ENCODE assay signal across 8 cellular contexts in the genomic region with DNA sequence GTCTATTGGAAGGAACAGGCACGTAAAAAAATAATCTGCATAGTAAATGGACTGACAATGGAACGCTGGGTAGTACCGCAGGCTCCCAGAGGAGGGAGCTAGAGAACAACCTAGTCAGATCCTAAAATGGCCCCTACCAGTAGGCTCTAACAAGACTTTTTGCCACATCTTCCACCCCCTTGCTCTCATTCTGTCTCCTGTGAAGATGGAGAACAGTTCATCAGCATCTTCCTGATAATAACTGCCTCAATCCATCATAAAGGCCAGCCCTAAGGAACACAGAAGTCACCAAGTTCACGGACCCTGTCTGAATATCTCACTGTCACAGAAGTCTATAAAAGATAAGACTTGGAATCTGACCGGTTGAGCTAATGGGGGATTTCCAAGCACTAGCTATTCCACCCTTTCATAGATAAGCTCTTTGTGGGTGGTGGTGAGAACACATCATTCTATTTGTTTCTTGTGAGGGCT.
DNase-seq lines count a peak whose midpoint lies in the region; ATAC-seq and TF ChIP-seq lines count a peak whose summit lies in the region.

No MANE protein-coding gene starts in this region.

- no peak overlapping the region for H2BK5ac ChIP-seq in IMR-90 (ENCODE audit: low read depth, low read length, poor library complexity, severe bottlenecking)

- H3K4me1 ChIP-seq in IMR-90 (ENCODE audit: control insufficient read depth, insufficient read depth, low read length) (peaks cover 4% of the 10 kb centered on the region), Panc1 (ENCODE audit: control insufficient read depth, insufficient read depth, low read length) (no peaks in the 10 kb centered on the region), ovary (ENCODE audit: insufficient read depth) (no peaks in the 10 kb centered on the region)

- no TSS peak for BruUV-seq in IMR-90 (replicated peaks; lab: Mats Ljungman, UMichigan)
- no TSS peak for BruUV-seq in Panc1 (replicated peaks; lab: Mats Ljungman, UMichigan)

- no peak overlapping the region for H2BK20ac ChIP-seq in IMR-90 (ENCODE audit: low read depth, low read length)

- H2BK120ac ChIP-seq in IMR-90 (ENCODE audit: low read depth, low read length): no peak overlapping the region

- TF ChIP-seq CTCF in IMR-90 (conservative IDR thresholded peaks at IDR 0.05; ENCODE audit: low read depth, low read length): peak; percentile 72
- TF ChIP-seq CTCF in Panc1 (IDR thresholded peaks at IDR 0.05): peak; percentile 89
- TF ChIP-seq CTCF in fibroblast of villous mesenchyme (IDR thresholded peaks at IDR 0.05; ENCODE audit: insufficient read depth, low read depth, low read length): peak; percentile 93
- peak in 1 of 3 donors; percentile 24 for TF ChIP-seq CTCF in ovary (IDR thresholded peaks at IDR 0.05)
- peak; percentile 84 for TF ChIP-seq CTCF in type B pancreatic cell (conservative IDR thresholded peaks at IDR 0.05)

- H3K36me3 ChIP-seq in IMR-90 (ENCODE audit: control insufficient read depth, insufficient read depth, low read length): no peaks in the 10 kb centered on the region
- no peaks in the 10 kb centered on the region for H3K36me3 ChIP-seq in Panc1 (ENCODE audit: control insufficient read depth, insufficient read depth, low read length)
- H3K36me3 ChIP-seq in ovary: no peaks in the 10 kb centered on the region

- H3K18ac ChIP-seq in IMR-90 (ENCODE audit: low read depth, low read length): no peak overlapping the region; the same call in 1 of the 2 replicates

- no peak overlapping the region for H3K4me3 Mint-ChIP-seq in activated T-cell treated with anti-CD3 and anti-CD28 coated beads, Interleukin-2, amount 50 U/mL, for 24 hours
- H3K4me3 Mint-ChIP-seq in type B pancreatic cell: no peak overlapping the region

- H3K36me3 Mint-ChIP-seq in activated T-cell treated with anti-CD3 and anti-CD28 coated beads, Interleukin-2, amount 50 U/mL, for 24 hours (ENCODE audit: low read depth): no peaks in the 10 kb centered on the region
- H3K36me3 Mint-ChIP-seq in type B pancreatic cell: no peaks in the 10 kb centered on the region

- no peak overlapping the region for H2AK5ac ChIP-seq in IMR-90 (ENCODE audit: low read depth, low read length)

- H4K91ac ChIP-seq in IMR-90 (ENCODE audit: insufficient read depth, low read depth, low read length): no peak overlapping the region

- CTCF ChIA-PET in IMR-90 (lab: Yijun Ruan, JAX): interaction anchor here (0.5 to 2.7 kb wide), 7 partner anchors 8 to 1242 kb away, joined by 3 to 16 read pairs (median 3); no protein-coding TSS in a partner anchor
- CTCF ChIA-PET in Panc1 (lab: Charles Lee): interaction anchor here (0.7 to 2.0 kb wide), 3 partner anchors 10 to 480 kb away, joined by 5 to 10 read pairs (median 10); no protein-coding TSS in a partner anchor

- H3K4me3 ChIP-seq in IMR-90 (ENCODE audit: insufficient read depth, low read depth, low read length) (no peak overlapping the region; the same call in 1 of the 2 replicates), Panc1 (ENCODE audit: low read depth in 2 of 2, low read length in 2 of 2) (no peak overlapping the region), fibroblast of villous mesenchyme (ENCODE audit: low read depth, low read length) (no peak overlapping the region), ovary (no peak overlapping the region)

- no peak overlapping the region; the same call in 1 of the 2 replicates for H4K5ac ChIP-seq in IMR-90 (ENCODE audit: low read depth, low read length)

- no peaks in the 10 kb centered on the region; the same call in 1 of the 2 replicates for H3K9me1 ChIP-seq in IMR-90 (ENCODE audit: insufficient read depth, low read length)

- intact Hi-C loops in IMR-90 (cut with micrococcal nuclease) (loop anchor here (2.0 kb wide), 1 partner anchor 205 kb away; no protein-coding TSS in a partner anchor), Panc1 (cut with micrococcal nuclease; ENCODE audit: unreplicated experiment) (loop anchor here (5.0 to 10.0 kb wide), 3 partner anchors 133 to 268 kb away; no protein-coding TSS in a partner anchor), ovary (cut with DNase I) (loop anchor here in 3 of 4 donors (5.0 to 10.0 kb wide), 4 partner anchors 135 to 265 kb away; a partner anchor contains a TSS)

- H4K8ac ChIP-seq in IMR-90 (ENCODE audit: low read depth in 2 of 2, low read length in 2 of 2): no peak overlapping the region; a peak in 1 of 4 replicates

- TF ChIP-seq POLR2A in IMR-90 (IDR thresholded peaks at IDR 0.05; ENCODE audit: low read depth, low read length) (no peak), ovary (IDR thresholded peaks at IDR 0.05) (no peak)

- DNase-seq in COLO668 (lab: John Stamatoyannopoulos, UW; ENCODE audit: unreplicated experiment) (peak; percentile 62), IMR-90 (peak; percentile 69), Panc1 (ENCODE audit: low read depth, low spot score) (peak; percentile 76), fibroblast of villous mesenchyme (ENCODE audit: low read depth) (peak; percentile 74), ovary (peak; percentile 15 to 65 (median 39)), type B pancreatic cell (ENCODE audit: extremely low spot score, unreplicated experiment) (peak; percentile 74)
- DNase-seq in activated T-cell treated with anti-CD3 and anti-CD28 coated beads, Interleukin-2, amount 50 U/mL, for 24 hours: peak; percentile 78

- in situ Hi-C loops in IMR-90 (cut with MboI; ENCODE audit: low sequenced_read_pairs) (loop anchor here (5.0 to 10.0 kb wide), 2 partner anchors 123 to 265 kb away; no protein-coding TSS in a partner anchor), Panc1 (cut with HindIII; ENCODE audit: low pct_unique_long_range_greater_than_20kb, low sequenced_read_pairs) (no loop called here)

- no peaks in the 10 kb centered on the region for H4K20me1 ChIP-seq in IMR-90 (ENCODE audit: insufficient read depth, low read length)

- H3K4me1 Mint-ChIP-seq in activated T-cell treated with anti-CD3 and anti-CD28 coated beads, Interleukin-2, amount 50 U/mL, for 24 hours (ENCODE audit: low read depth): peaks cover 10% of the 10 kb centered on the region
- peaks cover 9% of the 10 kb centered on the region for H3K4me1 Mint-ChIP-seq in type B pancreatic cell (ENCODE audit: unreplicated experiment)

- no peak for TF ChIP-seq EP300 in ovary (IDR thresholded peaks at IDR 0.05)

- H3K27me3 ChIP-seq in IMR-90 (ENCODE audit: control insufficient read depth, insufficient read depth, low read length) (peaks cover 18% of the 10 kb centered on the region), Panc1 (ENCODE audit: control insufficient read depth, insufficient read depth, low read length) (peaks cover 21% of the 10 kb centered on the region), ovary (no peaks in the 10 kb centered on the region)

- peak overlapping the region; percentile 78; the same call in 1 of the 2 replicates for H3K4me2 ChIP-seq in IMR-90 (ENCODE audit: low read depth, low read length)

- no peak overlapping the region for H3K56ac ChIP-seq in IMR-90 (ENCODE audit: extremely low read depth, insufficient read depth, low read length)

- no peak overlapping the region for H2BK15ac ChIP-seq in IMR-90 (ENCODE audit: low read depth, low read length)

- no peaks in the 10 kb centered on the region for H3K79me1 ChIP-seq in IMR-90 (ENCODE audit: low read depth in 1 of 2, low read length in 2 of 2)

- no peak overlapping the region for H3K9ac ChIP-seq in IMR-90 (ENCODE audit: low read depth, low read length)

- no peak overlapping the region for H3K27ac Mint-ChIP-seq in activated T-cell treated with anti-CD3 and anti-CD28 coated beads, Interleukin-2, amount 50 U/mL, for 24 hours
- peak overlapping the region; percentile 41 for H3K27ac Mint-ChIP-seq in type B pancreatic cell

- POLR2A ChIA-PET in IMR-90 (lab: Charles Lee; ENCODE audit: unreplicated experiment) (no interaction called here), Panc1 (lab: Charles Lee) (no interaction called here)

- H3K9me3 ChIP-seq in IMR-90 (ENCODE audit: control insufficient read depth, insufficient read depth, low read length): no peaks in the 10 kb centered on the region
- H3K9me3 ChIP-seq in Panc1 (ENCODE audit: control insufficient read depth, insufficient read depth, low read depth, low read length): no peaks in the 10 kb centered on the region
- H3K9me3 ChIP-seq in ovary: no peaks in the 10 kb centered on the region

- TF ChIP-seq RAD21 in IMR-90 (IDR thresholded peaks at IDR 0.05; ENCODE audit: low read length): peak; percentile 59

- dilution Hi-C loops in IMR-90 (cut with HindIII; ENCODE audit: low sequenced_read_pairs, unreplicated experiment): no loop called here

- H3K27ac ChIP-seq in IMR-90 (ENCODE audit: insufficient read depth, low read length) (no peak overlapping the region), Panc1 (ENCODE audit: low read length) (no peak overlapping the region), ovary (no peak overlapping the region)

- no peak overlapping the region for H3K14ac ChIP-seq in IMR-90 (replicated peaks; ENCODE audit: low read depth, low read length)

- ATAC-seq in GM19438 (IDR thresholded peaks at IDR 0.05; ENCODE audit: low read depth, unreplicated experiment): peak; percentile 76
- ATAC-seq in IMR-90 (ENCODE audit: low read depth): peak; percentile 61
- peak; percentile 44; the same call in 1 of the 2 replicates for ATAC-seq in Panc1

- peak overlapping the region; percentile 24 for H2AFZ ChIP-seq in IMR-90 (replicated peaks; ENCODE audit: low read length, poor library complexity)

- no peaks in the 10 kb centered on the region for H3K9me3 Mint-ChIP-seq in activated T-cell treated with anti-CD3 and anti-CD28 coated beads, Interleukin-2, amount 50 U/mL, for 24 hours
- no peaks in the 10 kb centered on the region for H3K9me3 Mint-ChIP-seq in type B pancreatic cell

- H3K4ac ChIP-seq in IMR-90 (ENCODE audit: low read depth, low read length): no peak overlapping the region

- H3K27me3 Mint-ChIP-seq in activated T-cell treated with anti-CD3 and anti-CD28 coated beads, Interleukin-2, amount 50 U/mL, for 24 hours: peaks cover 36% of the 10 kb centered on the region
- H3K27me3 Mint-ChIP-seq in type B pancreatic cell: peaks cover 21% of the 10 kb centered on the region

- no peak overlapping the region for H2AK9ac ChIP-seq in IMR-90 (replicated peaks; ENCODE audit: low read depth, low read length, poor library complexity)

- WGBS in IMR-90 (ENCODE audit: extremely low coverage in 2 of 2, insufficient read length in 1 of 2), 2 experiments: no CpG with 5 or more reads among the region's 5 CpGs
- 19 to 29% (median 21%) methylated on average over 5 of the region's 5 CpGs for WGBS in ovary, 3 donors

- H3K23ac ChIP-seq in IMR-90 (ENCODE audit: low read depth, low read length): no peak overlapping the region

TF ChIP-seq in IMR-90, 13 proteins besides CTCF, POLR2A, EP300 and RAD21:
- TF ChIP-seq MXI1 (IDR thresholded peaks at IDR 0.05; ENCODE audit: borderline replicate concordance, low read depth, low read length): no peak
- peak; percentile 49 for TF ChIP-seq SMC3 (IDR thresholded peaks at IDR 0.05; ENCODE audit: low read depth, low read length)
